In genomic region chr14:99120147-99121026, GRCh38 we compare ENCODE assay signal across 12 cellular contexts.
DNase-seq lines count a peak whose midpoint lies in the region; ATAC-seq and TF ChIP-seq lines count a peak whose summit lies in the region.
"Had no signal": no experiment of that assay in that cellular context is flagged by ENCODE, and none has a peak within 500 bp of the region (broad histone marks: within the 10 kb centered on the region; RNA-seq: fewer than 3 reads in every experiment).

No MANE protein-coding gene starts in this region.

- no peak for TF ChIP-seq CTCF in coronary artery (IDR thresholded peaks at IDR 0.05)
- TF ChIP-seq CTCF in stomach (IDR thresholded peaks at IDR 0.05), result no peak

- H3K9me3 Mint-ChIP-seq in activated T-cell treated with anti-CD3 and anti-CD28 coated beads, Interleukin-2, amount 50 U/mL, for 24 hours, result no peaks in the 10 kb centered on the region
- no peaks in the 10 kb centered on the region for H3K9me3 Mint-ChIP-seq in activated T-cell treated with anti-CD3 and anti-CD28 coated beads, Interleukin-2, amount 50 U/mL, for 4 hours

- no peaks in the 10 kb centered on the region for H3K36me3 ChIP-seq in stomach

- H3K27ac ChIP-seq in coronary artery (no peak overlapping the region), stomach (no peak overlapping the region)

- H3K27ac Mint-ChIP-seq in activated T-cell treated with anti-CD3 and anti-CD28 coated beads, Interleukin-2, amount 50 U/mL, for 24 hours, result no peak overlapping the region

- peaks cover 15% of the 10 kb centered on the region for H3K4me1 Mint-ChIP-seq in activated T-cell treated with anti-CD3 and anti-CD28 coated beads, Interleukin-2, amount 50 U/mL, for 24 hours (ENCODE audit: low read depth)
- H3K4me1 Mint-ChIP-seq in activated T-cell treated with anti-CD3 and anti-CD28 coated beads, Interleukin-2, amount 50 U/mL, for 4 hours (ENCODE audit: low read depth), result peaks cover 7% of the 10 kb centered on the region

- no peak for ATAC-seq in activated T-cell treated with anti-CD3 and anti-CD28 coated beads, Interleukin-2, amount 50 U/mL, for 4 hours

- H3K4me3 ChIP-seq in coronary artery, result no peak overlapping the region
- no peak overlapping the region for H3K4me3 ChIP-seq in stomach

- WGBS in stomach, 5 donors, result 79 to 83% (median 80%) methylated on average over 24 of the region's 24 CpGs

- H3K4me3 Mint-ChIP-seq in activated T-cell treated with anti-CD3 and anti-CD28 coated beads, Interleukin-2, amount 50 U/mL, for 24 hours, result no peak overlapping the region
- no peak overlapping the region for H3K4me3 Mint-ChIP-seq in activated T-cell treated with anti-CD3 and anti-CD28 coated beads, Interleukin-2, amount 50 U/mL, for 4 hours

- H3K9me3 ChIP-seq in stomach, result no peaks in the 10 kb centered on the region

- H3K27me3 Mint-ChIP-seq in activated T-cell treated with anti-CD3 and anti-CD28 coated beads, Interleukin-2, amount 50 U/mL, for 24 hours, result peaks cover 8% of the 10 kb centered on the region
- H3K27me3 Mint-ChIP-seq in activated T-cell treated with anti-CD3 and anti-CD28 coated beads, Interleukin-2, amount 50 U/mL, for 4 hours (ENCODE audit: low read depth), result peaks cover 3% of the 10 kb centered on the region

- no peak for TF ChIP-seq POLR2A in stomach (IDR thresholded peaks at IDR 0.05)

- peaks cover 0 to 8% (median 0%) of the 10 kb centered on the region in 4 donors for H3K4me1 ChIP-seq in stomach

- H3K27me3 ChIP-seq in stomach, result peaks cover under 1 to 58% (median 17%) of the 10 kb centered on the region in 3 donors

- no peaks in the 10 kb centered on the region for H3K36me3 Mint-ChIP-seq in activated T-cell treated with anti-CD3 and anti-CD28 coated beads, Interleukin-2, amount 50 U/mL, for 24 hours (ENCODE audit: low read depth)
- H3K36me3 Mint-ChIP-seq in activated T-cell treated with anti-CD3 and anti-CD28 coated beads, Interleukin-2, amount 50 U/mL, for 4 hours (ENCODE audit: insufficient read depth), result no peaks in the 10 kb centered on the region

- TF ChIP-seq EP300 in stomach (IDR thresholded peaks at IDR 0.05), result no peak

- intact Hi-C loops in stomach (cut with DNase I; ENCODE audit: low total_unique reads), result no loop called here

- DNase-seq in activated T-cell treated with anti-CD3 and anti-CD28 coated beads, Interleukin-2, amount 50 U/mL, for 24 hours, result peak; percentile 22
- no peak for DNase-seq in activated T-cell treated with anti-CD3 and anti-CD28 coated beads, Interleukin-2, amount 50 U/mL, for 4 hours
- DNase-seq in NCI-H524 (lab: John Stamatoyannopoulos, UW), result peak; percentile 73 to 78
- peak; percentile 31 for DNase-seq in coronary artery (ENCODE audit: low spot score)
- DNase-seq in stomach, result peak; percentile 8
- DNase-seq in NCI-H510A treated with DMSO at 0.1 percent for 48 hours (lab: John Stamatoyannopoulos, UW), result no peak
- no peak for DNase-seq in iPS-NIHi7 (ENCODE audit: extremely low spot score)
- DNase-seq in NCI-H446 (lab: John Stamatoyannopoulos, UW), result no peak
- DNase-seq: C1 segment of cervical spinal cord, H7, NCI-H1105, NCI-H187 had no signal

Comparison
In these comparisons a context has a peak if more than half of its experiments do, and no peak if none do; other contexts are left out.
1. DNase-seq: peak in activated T-cell treated with anti-CD3 and anti-CD28 coated beads, Interleukin-2, amount 50 U/mL, for 24 hours (single experiment), NCI-H524 (2 of 2), coronary artery (single experiment) and stomach (single experiment); none in activated T-cell treated with anti-CD3 and anti-CD28 coated beads, Interleukin-2, amount 50 U/mL, for 4 hours (single experiment), NCI-H510A treated with DMSO at 0.1 percent for 48 hours (single experiment), iPS-NIHi7 (single experiment) and NCI-H446 (0 of 2).